ENCODE assay signal across 23 cellular contexts in genomic region chr20:32365560-32365959, GRCh38. TPM values are rescaled to one million over a fixed set of nuclear protein-coding genes. Genes with fewer than 3 reads are reported as not detected.
DNase-seq lines count a peak whose midpoint lies in the region; ATAC-seq, FAIRE-seq and TF ChIP-seq lines count a peak whose summit lies in the region.
"Had no signal": no experiment of that assay in that cellular context is flagged by ENCODE, and none has a peak within 500 bp of the region (broad histone marks: within the 10 kb centered on the region; RNA-seq: fewer than 3 reads in every experiment).

No MANE protein-coding gene starts in this region.

- H3K79me2 ChIP-seq in GM12878 (ENCODE audit: control insufficient read depth, insufficient read depth, low read length) = peaks cover 84% of the 10 kb centered on the region

- H3K4me3 ChIP-seq in GM12878 (no peak overlapping the region; the same call in 1 of the 2 replicates), coronary artery (no peak overlapping the region)
- H3K4me3 ChIP-seq: GM23338, skin epidermis, testis had no signal

- no peak overlapping the region for H3K9ac ChIP-seq in GM12878 (ENCODE audit: control insufficient read depth, insufficient read depth, low read length)
- H3K9ac ChIP-seq: parathyroid adenoma had no signal

- no peak for TF ChIP-seq POLR2A in GM12878 (IDR thresholded peaks at IDR 0.05; ENCODE audit: low read depth, low read length)

- TF ChIP-seq CTCF in GM12878 (IDR thresholded peaks at IDR 0.05 in 2 of 3, conservative IDR thresholded peaks at IDR 0.05 in 1 of 3; ENCODE audit: control insufficient read depth in 2 of 3, extremely low read depth in 1 of 3, insufficient read depth in 1 of 3, low read depth in 3 of 3, low read length in 3 of 3) (no peak), coronary artery (IDR thresholded peaks at IDR 0.05) (no peak)

- H3K36me3 Mint-ChIP-seq in stimulated activated naive CD8-positive, alpha-beta T cell treated with anti-CD3 and anti-CD28 coated beads, Interleukin-15, Interleukin-2, amounts not matched to agents 100 ng/mL and 50 ng/mL, for 24 hours (ENCODE audit: low read depth) = peaks cover 47% of the 10 kb centered on the region
- H3K36me3 Mint-ChIP-seq: naive B cell had no signal

- CTCF ChIA-PET in GM12878 (lab: Yijun Ruan, JAX) = interaction anchor here (1.0 to 3.2 kb wide), 3 partner anchors 8 to 20 kb away, joined by 4 to 7 read pairs (median 5); no protein-coding TSS in a partner anchor

- no peak overlapping the region for H3K4me3 Mint-ChIP-seq in stimulated activated naive CD8-positive, alpha-beta T cell treated with anti-CD3 and anti-CD28 coated beads, Interleukin-15, Interleukin-2, amounts not matched to agents 100 ng/mL and 50 ng/mL, for 24 hours
- H3K4me3 Mint-ChIP-seq in stimulated activated naive CD8-positive, alpha-beta T cell treated with anti-CD3 and anti-CD28 coated beads, Interleukin-15, amount 100 ng/mL, for 72 hours = peak overlapping the region in 1 of 2 donors; percentile 58
- H3K4me3 Mint-ChIP-seq: activated naive CD8-positive, alpha-beta T cell treated with anti-CD3 and anti-CD28 coated beads, Interleukin-2, amount 10 ng/mL, durations not matched to agents 7 days and 5 days; GM23338 had no signal

- peaks cover 44% of the 10 kb centered on the region for H3K4me1 ChIP-seq in GM12878 (ENCODE audit: control insufficient read depth, insufficient read depth, low read length)

- RAD21 ChIA-PET in GM12878 (lab: Charles Lee; ENCODE audit: unreplicated experiment) = interaction anchor here (0.6 to 1.8 kb wide), 3 partner anchors 9 to 331 kb away, joined by 3 to 8 read pairs (median 3); no protein-coding TSS in a partner anchor

- BruUV-seq in GM12878 (replicated peaks; lab: Mats Ljungman, UMichigan) = no TSS peak

- WGBS in GM12878 (ENCODE audit: insufficient coverage, insufficient replicate concordance, low lambda C conversion rate, missing lambda C conversion rate) = 19% methylated on average over 5 of the region's 5 CpGs

- H3K27me3 Mint-ChIP-seq in stimulated activated naive CD8-positive, alpha-beta T cell treated with anti-CD3 and anti-CD28 coated beads, Interleukin-15, Interleukin-2, amounts not matched to agents 100 ng/mL and 50 ng/mL, for 24 hours = no peaks in the 10 kb centered on the region
- no peaks in the 10 kb centered on the region for H3K27me3 Mint-ChIP-seq in stimulated activated naive CD8-positive, alpha-beta T cell treated with anti-CD3 and anti-CD28 coated beads, Interleukin-15, amount 100 ng/mL, for 72 hours
- H3K27me3 Mint-ChIP-seq: activated naive CD8-positive, alpha-beta T cell treated with anti-CD3 and anti-CD28 coated beads, Interleukin-2, amount 10 ng/mL, durations not matched to agents 7 days and 5 days; naive B cell had no signal

- TF ChIP-seq EP300 in GM12878 (IDR thresholded peaks at IDR 0.05; ENCODE audit: borderline replicate concordance in 1 of 2, control insufficient read depth in 1 of 2, low read depth in 2 of 2, low read length in 2 of 2) = no peak

- H3K27ac Mint-ChIP-seq in stimulated activated naive CD8-positive, alpha-beta T cell treated with anti-CD3 and anti-CD28 coated beads, Interleukin-15, Interleukin-2, amounts not matched to agents 100 ng/mL and 50 ng/mL, for 24 hours = peak overlapping the region; percentile 27
- H3K27ac Mint-ChIP-seq in stimulated activated naive CD8-positive, alpha-beta T cell treated with anti-CD3 and anti-CD28 coated beads, Interleukin-15, amount 100 ng/mL, for 72 hours = no peak overlapping the region
- H3K27ac Mint-ChIP-seq: GM23338 had no signal

- no peak for TF ChIP-seq RAD21 in GM12878 (IDR thresholded peaks at IDR 0.05; ENCODE audit: insufficient read depth, low read depth, low read length)

- H2AFZ ChIP-seq in GM12878 (ENCODE audit: control insufficient read depth, low read depth, low read length) = no peak overlapping the region
- H2AFZ ChIP-seq: GM23338, parathyroid adenoma had no signal

- SMC1A ChIA-PET in GM12878 (lab: Charles Lee; ENCODE audit: uncharacterized antibody, unreplicated experiment) = interaction anchor here (0.8 to 3.4 kb wide), 9 partner anchors 10 to 48 kb away, joined by 3 to 23 read pairs (median 3); no protein-coding TSS in a partner anchor

- DNase-seq in stimulated activated naive CD8-positive, alpha-beta T cell treated with anti-CD3 and anti-CD28 coated beads, Interleukin-15, amount 100 ng/mL, for 72 hours = no peak
- DNase-seq in NCI-H524 (lab: John Stamatoyannopoulos, UW) (peak; percentile 82 to 91), GM12878 (ENCODE audit: low read depth, low spot score) (no peak), coronary artery (ENCODE audit: low spot score) (no peak), SHP77 (lab: John Stamatoyannopoulos, UW) (no peak), DMS79 treated with DMSO at 0.1 percent for 48 hours (lab: John Stamatoyannopoulos, UW) (no peak)
- DNase-seq: activated CD4-positive, CD25-positive, alpha-beta regulatory T cell; activated CD8-positive, alpha-beta memory T cell treated with anti-CD3 and anti-CD28 coated beads, Interleukin-2, amount 50 U/mL, for 4 hours; activated naive CD8-positive, alpha-beta T cell treated with anti-CD3 and anti-CD28 coated beads, Interleukin-2, amount 10 ng/mL, durations not matched to agents 7 days and 5 days; GDM1; islet precursor cell; KG1; mammary epithelial cell; naive B cell; NCI-H1092 treated with DMSO at 0.1 percent for 48 hours; stimulated activated CD4-positive, alpha-beta T cell treated with anti-CD3 and anti-CD28 coated beads, Interleukin-4, amount 100 ng/mL, for 24 hours; testis had no signal

- peaks cover 87% of the 10 kb centered on the region for H3K4me1 Mint-ChIP-seq in stimulated activated naive CD8-positive, alpha-beta T cell treated with anti-CD3 and anti-CD28 coated beads, Interleukin-15, Interleukin-2, amounts not matched to agents 100 ng/mL and 50 ng/mL, for 24 hours (ENCODE audit: low read depth)
- H3K4me1 Mint-ChIP-seq in stimulated activated naive CD8-positive, alpha-beta T cell treated with anti-CD3 and anti-CD28 coated beads, Interleukin-15, amount 100 ng/mL, for 72 hours = peaks cover 85% of the 10 kb centered on the region

- intact Hi-C loops in GM12878 (cut with micrococcal nuclease; ENCODE audit: unreplicated experiment) = no loop called here

- POLR2A ChIA-PET in GM12878 (lab: Charles Lee) = interaction anchor here (2.8 kb wide), 1 partner anchor 10 kb away, joined by 9 read pairs; no protein-coding TSS in a partner anchor

- H3K27me3 ChIP-seq in GM12878 (replicated peaks in 1 of 2; ENCODE audit: control insufficient read depth in 2 of 2, insufficient read depth in 2 of 2, low read length in 1 of 2) = no peaks in the 10 kb centered on the region
- H3K27me3 ChIP-seq: testis had no signal

- H3K27ac ChIP-seq in GM12878 (ENCODE audit: control insufficient read depth, insufficient read depth) (no peak overlapping the region), coronary artery (no peak overlapping the region)
- H3K27ac ChIP-seq: parathyroid adenoma, testis had no signal

- H3K4me2 ChIP-seq in GM12878 (ENCODE audit: control insufficient read depth, insufficient read depth) = peak overlapping the region; percentile 60
- H3K4me2 ChIP-seq: GM23338 had no signal

- H3K9me3 ChIP-seq in GM12878 (replicated peaks; ENCODE audit: control insufficient read depth, insufficient read depth, low read length) = no peaks in the 10 kb centered on the region; the same call in 2 of the 3 replicates
- H3K9me3 ChIP-seq: testis had no signal

- H3K36me3 ChIP-seq in GM12878 (ENCODE audit: control insufficient read depth in 2 of 2, insufficient read depth in 2 of 2, low read length in 1 of 2) = peaks cover 1 to 5% of the 10 kb centered on the region in 2 experiments; a peak in 3 of 4 replicates

- H4K20me1 ChIP-seq in GM12878 (ENCODE audit: control insufficient read depth, insufficient read depth) = peaks cover 9% of the 10 kb centered on the region

- in situ Hi-C loops in GM12878 (cut with MboI) = no loop called here

- FAIRE-seq in GM12878 (lab: Jason Lieb, UNC) = no peak

- H3K9me3 Mint-ChIP-seq in stimulated activated naive CD8-positive, alpha-beta T cell treated with anti-CD3 and anti-CD28 coated beads, Interleukin-15, Interleukin-2, amounts not matched to agents 100 ng/mL and 50 ng/mL, for 24 hours = no peaks in the 10 kb centered on the region
- H3K9me3 Mint-ChIP-seq in stimulated activated naive CD8-positive, alpha-beta T cell treated with anti-CD3 and anti-CD28 coated beads, Interleukin-15, amount 100 ng/mL, for 72 hours = no peaks in the 10 kb centered on the region
- H3K9me3 Mint-ChIP-seq: activated naive CD8-positive, alpha-beta T cell treated with anti-CD3 and anti-CD28 coated beads, Interleukin-2, amount 10 ng/mL, durations not matched to agents 7 days and 5 days; GM23338; naive B cell had no signal

- no peak for ATAC-seq in stimulated activated naive CD8-positive, alpha-beta T cell treated with anti-CD3 and anti-CD28 coated beads, Interleukin-15, amount 100 ng/mL, for 72 hours
- ATAC-seq in GM12878 (no peak), HG02884 (IDR thresholded peaks at IDR 0.05; ENCODE audit: unreplicated experiment) (no peak)
- ATAC-seq: GM23338, Right ventricle myocardium inferior had no signal

TF ChIP-seq in GM12878, 131 proteins besides CTCF, POLR2A, EP300 and RAD21 (continues in another document):
- TF ChIP-seq USF2 (IDR thresholded peaks at IDR 0.05; ENCODE audit: borderline replicate concordance, low read depth, low read length) = no peak
- no peak for TF ChIP-seq CREM (IDR thresholded peaks at IDR 0.05; ENCODE audit: low read depth)

RNA-seq across cellular contexts. Expression of gene ASXL1, which starts 7.4 kb away (rescaled TPM):
- total RNA-seq in GM12878 (2013; cell fraction: nucleolus; rRNA removed) = 265 and 317 TPM in 2 replicates
- total RNA-seq in GM12878 (2014; rRNA removed) (43.5 and 47.9 TPM in 2 replicates), GM12878 (2014; rRNA removed; fragmentation: Illumina TruSeq; extraction: Trizol) (41.2 and 44.3 TPM in 2 replicates), GM12878 (2021) (86.0 and 87.6 TPM in 2 replicates)
- 59.0 TPM for polyA plus RNA-seq in GM12878 (2011; ENCODE audit: low read depth)
- polyA plus RNA-seq in GM12878 (2011; rRNA removed) (43.8 and 53.0 TPM in 2 replicates), GM12878 (2014; fragmentation: Illumina TruSeq; extraction: Trizol) (51.8 and 64.0 TPM in 2 replicates), GM12878 (2014; fragmentation: Nextera tagmentation; extraction: Ambion mirVana) (10 to 100 TPM; 11.0 to 14.8 TPM), GM12878 (2014; rRNA removed) (60.5 and 62.4 TPM in 2 replicates), GM12878 (2016; fragmentation: Nextera tagmentation; extraction: Ambion mirVana) (10 to 100 TPM; 60.7 to 68.0 TPM)
- 45.7 and 51.0 TPM in 2 replicates for polyA plus RNA-seq in GM12878 (2011; cell fraction: cytosol; rRNA removed)
- polyA plus RNA-seq in GM12878 (2011; cell fraction: nucleus; rRNA removed) = 190 and 214 TPM in 2 replicates
- polyA plus RNA-seq in GM12878 (2012) = 46.8 and 57.2 TPM in 2 replicates
- 71.8 and 76.1 TPM in 2 replicates for polyA minus RNA-seq in GM12878 (2011; rRNA and poly(A)+ RNA removed)
- polyA minus RNA-seq in GM12878 (2011; cell fraction: cytosol; rRNA and poly(A)+ RNA removed) = 17.2 and 23.4 TPM in 2 replicates
- polyA minus RNA-seq in GM12878 (2011; cell fraction: nucleus; rRNA and poly(A)+ RNA removed) = 55.7 and 92.0 TPM in 2 replicates

Comparison
In these comparisons a context has a peak if more than half of its experiments do, and no peak if none do; other contexts are left out.
1. DNase-seq: peak in NCI-H524 (2 of 2); none in stimulated activated naive CD8-positive, alpha-beta T cell treated with anti-CD3 and anti-CD28 coated beads, Interleukin-15, amount 100 ng/mL, for 72 hours (0 of 2), GM12878 (single experiment), coronary artery (single experiment), SHP77 (0 of 2) and DMS79 treated with DMSO at 0.1 percent for 48 hours (single experiment).